Comparison of ENCODE assay signal across 12 cellular contexts in genomic region chr3:177111541-177111949, GRCh38.
DNase-seq lines count a peak whose midpoint lies in the region; ATAC-seq and TF ChIP-seq lines count a peak whose summit lies in the region.
"Had no signal": no experiment of that assay in that cellular context is flagged by ENCODE, and none has a peak within 500 bp of the region (broad histone marks: within the 10 kb centered on the region; RNA-seq: fewer than 3 reads in every experiment).

No MANE protein-coding gene starts in this region.

- peaks cover 3% of the 10 kb centered on the region for H3K36me3 Mint-ChIP-seq in CD4-positive, CD25-positive, alpha-beta regulatory T cell
- H3K36me3 Mint-ChIP-seq in IgD-negative memory B cell (peaks cover 4% of the 10 kb centered on the region), glutamatergic neuron (ENCODE audit: unreplicated experiment) (no peaks in the 10 kb centered on the region)
- H3K36me3 Mint-ChIP-seq: immature natural killer cell had no signal

- ATAC-seq in CD4-positive, CD25-positive, alpha-beta regulatory T cell (ENCODE audit: low read depth in 2 of 2) = no peak
- ATAC-seq in GM18511 (IDR thresholded peaks at IDR 0.05; ENCODE audit: unreplicated experiment) (peak; percentile 56), HG03439 (IDR thresholded peaks at IDR 0.05; ENCODE audit: unreplicated experiment) (no peak)

- no peaks in the 10 kb centered on the region for H3K27me3 Mint-ChIP-seq in CD4-positive, CD25-positive, alpha-beta regulatory T cell
- H3K27me3 Mint-ChIP-seq in IgD-negative memory B cell (no peaks in the 10 kb centered on the region), glutamatergic neuron (ENCODE audit: unreplicated experiment) (no peaks in the 10 kb centered on the region)

- no peaks in the 10 kb centered on the region for H3K36me3 ChIP-seq in CD4-positive, CD25-positive, alpha-beta regulatory T cell (ENCODE audit: control insufficient read depth, insufficient read depth, low read length)
- H3K36me3 ChIP-seq: neutrophil had no signal

- no peak for TF ChIP-seq CTCF in glutamatergic neuron (IDR thresholded peaks at IDR 0.05; ENCODE audit: partially characterized antibody, unreplicated experiment)

- H3K9me3 ChIP-seq in CD4-positive, CD25-positive, alpha-beta regulatory T cell (ENCODE audit: control insufficient read depth in 2 of 2, low read length in 2 of 2) = no peaks in the 10 kb centered on the region
- H3K9me3 ChIP-seq: neutrophil, testis had no signal

- H3K4me3 ChIP-seq in CD4-positive, CD25-positive, alpha-beta regulatory T cell (ENCODE audit: low read depth, low read length) = no peak overlapping the region
- H3K4me3 ChIP-seq: testis had no signal

- H3K4me3 Mint-ChIP-seq in CD4-positive, CD25-positive, alpha-beta regulatory T cell = peak overlapping the region in 3 of 4 donors; percentile 35 to 83 (median 51)
- H3K4me3 Mint-ChIP-seq in IgD-negative memory B cell = peak overlapping the region in 1 of 4 donors; percentile 10
- no peak overlapping the region for H3K4me3 Mint-ChIP-seq in glutamatergic neuron (ENCODE audit: unreplicated experiment)
- H3K4me3 Mint-ChIP-seq: immature natural killer cell had no signal

- peaks cover 40% of the 10 kb centered on the region for H3K4me1 ChIP-seq in CD4-positive, CD25-positive, alpha-beta regulatory T cell (ENCODE audit: control insufficient read depth, insufficient read depth, low read length, poor library complexity, severe bottlenecking)
- H3K4me1 ChIP-seq: testis had no signal

- H3K27me3 ChIP-seq in CD4-positive, CD25-positive, alpha-beta regulatory T cell (ENCODE audit: control insufficient read depth, insufficient read depth, low read length) = no peaks in the 10 kb centered on the region
- H3K27me3 ChIP-seq: neutrophil, testis had no signal

- peak overlapping the region; percentile 75 for H3K27ac ChIP-seq in CD4-positive, CD25-positive, alpha-beta regulatory T cell (ENCODE audit: insufficient read depth, low read length, poor library complexity, severe bottlenecking)
- H3K27ac ChIP-seq in epithelial cell of prostate = peak overlapping the region; percentile 24
- H3K27ac ChIP-seq: testis had no signal

- no peak for DNase-seq in CD4-positive, CD25-positive, alpha-beta regulatory T cell
- DNase-seq in epithelial cell of prostate (ENCODE audit: low read depth, low spot score) (no peak), glutamatergic neuron (no peak)
- no peak for DNase-seq in activated effector memory CD4-positive, alpha-beta T cell treated with anti-CD3 and anti-CD28 coated beads, Interleukin-2, amount 50 U/mL, for 16 hours
- DNase-seq in activated CD4-positive, alpha-beta T cell treated with anti-CD3 and anti-CD28 coated beads for 48 hours = no peak
- DNase-seq: immature natural killer cell; stimulated activated CD4-positive, alpha-beta T cell treated with anti-CD3 and anti-CD28 coated beads, Interleukin-1b, Interleukin-23, amount 100 ng/mL, for 48 hours; testis had no signal

- H3K9me3 Mint-ChIP-seq in CD4-positive, CD25-positive, alpha-beta regulatory T cell = peaks cover 0 to 4% (median 0%) of the 10 kb centered on the region in 7 donors
- no peaks in the 10 kb centered on the region for H3K9me3 Mint-ChIP-seq in IgD-negative memory B cell
- no peaks in the 10 kb centered on the region for H3K9me3 Mint-ChIP-seq in glutamatergic neuron (ENCODE audit: unreplicated experiment)
- H3K9me3 Mint-ChIP-seq: immature natural killer cell had no signal

- peak overlapping the region; percentile 49 to 95 (median 94) for H3K27ac Mint-ChIP-seq in CD4-positive, CD25-positive, alpha-beta regulatory T cell
- peak overlapping the region; percentile 9 to 39 (median 37) for H3K27ac Mint-ChIP-seq in IgD-negative memory B cell
- H3K27ac Mint-ChIP-seq in glutamatergic neuron (ENCODE audit: unreplicated experiment) = no peak overlapping the region

- peaks cover 53 to 82% (median 71%) of the 10 kb centered on the region in 4 donors for H3K4me1 Mint-ChIP-seq in CD4-positive, CD25-positive, alpha-beta regulatory T cell
- peaks cover 58 to 67% (median 61%) of the 10 kb centered on the region in 3 donors for H3K4me1 Mint-ChIP-seq in IgD-negative memory B cell
- H3K4me1 Mint-ChIP-seq in glutamatergic neuron (ENCODE audit: low read depth, unreplicated experiment) = peaks cover 12% of the 10 kb centered on the region
